Comparison of ENCODE assay signal across 7 cellular contexts in genomic region chr3:39208463-39209055, GRCh38. TPM values are rescaled to one million over a fixed set of nuclear protein-coding genes. Genes with fewer than 3 reads are reported as not detected.
DNase-seq lines count a peak whose midpoint lies in the region; ATAC-seq and TF ChIP-seq lines count a peak whose summit lies in the region.

No MANE protein-coding gene starts in this region.

- no peaks in the 10 kb centered on the region for H4K20me1 ChIP-seq in SK-N-SH (ENCODE audit: insufficient read depth)

- intact Hi-C loops in upper lobe of right lung (cut with DNase I), result loop anchor here (10.0 kb wide), 1 partner anchor 76 kb away; the partner anchor contains the start of gene CX3CR1

- H2AFZ ChIP-seq in SK-N-SH (ENCODE audit: low read depth), result no peak overlapping the region; the same call in 1 of the 2 replicates

- H3K9me2 ChIP-seq in SK-N-SH, result no peaks in the 10 kb centered on the region

- TF ChIP-seq RAD21 in SK-N-SH (IDR thresholded peaks at IDR 0.05; ENCODE audit: low read length), result peak; percentile 56

- peak overlapping the region; percentile 69 for H3K27ac Mint-ChIP-seq in endodermal cell

- TF ChIP-seq EP300 in SK-N-SH (IDR thresholded peaks at IDR 0.05; ENCODE audit: borderline replicate concordance in 1 of 2, low read depth in 1 of 2, low read length in 1 of 2), result no peak

- H3F3A ChIP-seq in SK-N-SH (replicated peaks; ENCODE audit: insufficient read depth), result no peaks in the 10 kb centered on the region

- H3K27ac ChIP-seq in SK-N-SH (ENCODE audit: low read depth in 2 of 2, low read length in 1 of 2) (no peak overlapping the region), endodermal cell (ENCODE audit: low read depth, low read length) (no peak overlapping the region), upper lobe of right lung (no peak overlapping the region)

- H3K9me3 ChIP-seq in SK-N-SH, result no peaks in the 10 kb centered on the region
- peaks cover 7% of the 10 kb centered on the region for H3K9me3 ChIP-seq in endodermal cell (ENCODE audit: control insufficient read depth, low read length)
- H3K9me3 ChIP-seq in upper lobe of right lung, result no peaks in the 10 kb centered on the region

- TF ChIP-seq CTCF in SK-N-SH (IDR thresholded peaks at IDR 0.05), result peak; percentile 61
- peak; percentile 81 for TF ChIP-seq CTCF in endodermal cell (conservative IDR thresholded peaks at IDR 0.05)
- peak; percentile 62 for TF ChIP-seq CTCF in upper lobe of right lung (IDR thresholded peaks at IDR 0.05)

- WGBS in SK-N-SH (ENCODE audit: low lambda C conversion rate), result 37% methylated on average over 7 of the region's 7 CpGs
- WGBS in endodermal cell (ENCODE audit: insufficient coverage in 1 of 2, insufficient read length in 1 of 2), 2 experiments, result 36 to 56% methylated on average over 3 to 6 of the region's 7 CpGs

- H3K4me2 ChIP-seq in SK-N-SH, result no peak overlapping the region

- H3K79me2 ChIP-seq in SK-N-SH (ENCODE audit: insufficient read depth), result no peaks in the 10 kb centered on the region

- no peak overlapping the region for H3K4me3 Mint-ChIP-seq in endodermal cell

- DNase-seq in ELR (ENCODE audit: low read depth), result peak; percentile 65
- peak; percentile 38 for DNase-seq in SK-N-SH
- peak; percentile 87 for DNase-seq in endodermal cell
- DNase-seq in medulla oblongata (ENCODE audit: extremely low spot score), result peak; percentile 86
- DNase-seq in upper lobe of right lung, result no peak
- no peak for DNase-seq in activated CD4-positive, CD25-positive, alpha-beta regulatory T cell (lab: John Stamatoyannopoulos, UW)

- H3K4me1 ChIP-seq in SK-N-SH (ENCODE audit: control insufficient read depth in 1 of 2, insufficient read depth in 2 of 2, low read depth in 1 of 2, low read length in 1 of 2) (no peaks in the 10 kb centered on the region), endodermal cell (ENCODE audit: control insufficient read depth, insufficient read depth, low read length) (peaks cover 11% of the 10 kb centered on the region), upper lobe of right lung (peaks cover 3% of the 10 kb centered on the region)

- no peaks in the 10 kb centered on the region for H3K36me3 ChIP-seq in SK-N-SH (replicated peaks in 1 of 2; ENCODE audit: control insufficient read depth in 1 of 2, insufficient read depth in 2 of 2, low read length in 1 of 2)
- H3K36me3 ChIP-seq in endodermal cell (ENCODE audit: control insufficient read depth, insufficient read depth, low read length), result no peaks in the 10 kb centered on the region
- H3K36me3 ChIP-seq in upper lobe of right lung, result no peaks in the 10 kb centered on the region

- peak; percentile 49 for ATAC-seq in HG02798 (IDR thresholded peaks at IDR 0.05; ENCODE audit: poor library complexity, unreplicated experiment)
- ATAC-seq in upper lobe of right lung, result peak; percentile 90

- peaks cover 13% of the 10 kb centered on the region; the same call in 1 of the 2 replicates for H3K27me3 ChIP-seq in SK-N-SH (ENCODE audit: insufficient read depth)
- no peaks in the 10 kb centered on the region for H3K27me3 ChIP-seq in endodermal cell (ENCODE audit: control insufficient read depth, insufficient read depth, low read length, poor library complexity, severe bottlenecking)
- no peaks in the 10 kb centered on the region for H3K27me3 ChIP-seq in upper lobe of right lung

- H3K36me3 Mint-ChIP-seq in endodermal cell (ENCODE audit: low read depth), result no peaks in the 10 kb centered on the region

- peaks cover 42% of the 10 kb centered on the region for H3K4me1 Mint-ChIP-seq in endodermal cell

- H3K9me3 Mint-ChIP-seq in endodermal cell, result no peaks in the 10 kb centered on the region

- H3K27me3 Mint-ChIP-seq in endodermal cell (ENCODE audit: insufficient read depth), result peaks cover 3% of the 10 kb centered on the region

- POLR2A ChIA-PET in SK-N-SH (lab: Yijun Ruan, JAX), result no interaction called here

- CTCF ChIA-PET in SK-N-SH (lab: Yijun Ruan, JAX), result interaction anchor here (1.0 to 1.7 kb wide), 6 partner anchors 12 to 83 kb away, joined by 3 to 9 read pairs (median 4); no protein-coding TSS in a partner anchor

- H3K9ac ChIP-seq in SK-N-SH, result no peak overlapping the region
- peak overlapping the region; percentile 48 for H3K9ac ChIP-seq in endodermal cell (ENCODE audit: extremely low read depth, low read length, poor library complexity, severe bottlenecking)

- H3K4me3 ChIP-seq in SK-N-SH (ENCODE audit: low read depth in 2 of 2, low read length in 1 of 2) (no peak overlapping the region), endodermal cell (ENCODE audit: low read length) (peak overlapping the region; percentile 44), upper lobe of right lung (no peak overlapping the region)

TF ChIP-seq in SK-N-SH, 30 proteins besides CTCF, POLR2A, EP300 and RAD21:
- TF ChIP-seq NFIC (IDR thresholded peaks at IDR 0.05; ENCODE audit: borderline replicate concordance) (no peak), RFX5 (IDR thresholded peaks at IDR 0.05; ENCODE audit: low read length) (no peak), GABPA (IDR thresholded peaks at IDR 0.05; ENCODE audit: low read depth) (no peak), POLR2AphosphoS5 (IDR thresholded peaks at IDR 0.05; ENCODE audit: low read depth, low read length) (no peak), SMC3 (IDR thresholded peaks at IDR 0.05; ENCODE audit: low read depth, low read length) (peak; percentile 50), RCOR1 (IDR thresholded peaks at IDR 0.05; ENCODE audit: low read length) (no peak)

RNA-seq across cellular contexts. Expression of gene XIRP1, which starts 16.2 kb away (rescaled TPM):
- not detected in 2 replicates for polyA plus RNA-seq in SK-N-SH (2012; rRNA removed)
- polyA plus RNA-seq in SK-N-SH (2012; cell fraction: cytosol; rRNA removed), result not detected in 2 replicates
- 0.02 TPM in 1 of 2 replicates, not detected in the other for polyA plus RNA-seq in SK-N-SH (2012; cell fraction: nucleus; rRNA removed)
- not detected for total RNA-seq in endodermal cell
- 0.07 TPM for polyA plus RNA-seq in endodermal cell (2013, experiment 1 of 2)
- polyA plus RNA-seq in endodermal cell (2013, experiment 2 of 2), result 0.08 TPM
- total RNA-seq in upper lobe of right lung, result not detected

RNA-seq across cellular contexts. Expression of gene CSRNP1, which starts 55.2 kb away (rescaled TPM):
- polyA plus RNA-seq in SK-N-SH (2012; rRNA removed), result 24.5 and 26.3 TPM in 2 replicates
- 12.5 and 13.2 TPM in 2 replicates for polyA plus RNA-seq in SK-N-SH (2012; cell fraction: cytosol; rRNA removed)
- 43.9 and 63.0 TPM in 2 replicates for polyA plus RNA-seq in SK-N-SH (2012; cell fraction: nucleus; rRNA removed)
- total RNA-seq in endodermal cell (10 to 100 TPM in 1 of 2 donors, 1 to 10 TPM in 1; 9.2 to 11.1 TPM), upper lobe of right lung (89.3 TPM)
- 7.5 TPM for polyA plus RNA-seq in endodermal cell (2013, experiment 1 of 2)
- 8.0 TPM for polyA plus RNA-seq in endodermal cell (2013, experiment 2 of 2)

Comparison
In these comparisons a context has a peak if more than half of its experiments do, and no peak if none do; other contexts are left out.
1. DNase-seq: peak in ELR (single experiment), SK-N-SH (single experiment), endodermal cell (single experiment) and medulla oblongata (single experiment); none in upper lobe of right lung (single experiment) and activated CD4-positive, CD25-positive, alpha-beta regulatory T cell (0 of 4).
2. Peak in every context shown above with its lines, with median percentiles within 50 percentile points of each other: CTCF ChIP-seq.